9 cellular contexts compared by ENCODE assay signal in genomic region chr15:90666135-90666909, GRCh38. TPM values are rescaled to one million over a fixed set of nuclear protein-coding genes. Genes with fewer than 3 reads are reported as not detected.
DNase-seq lines count a peak whose midpoint lies in the region; TF ChIP-seq lines count a peak whose summit lies in the region.
"Had no signal": no experiment of that assay in that cellular context is flagged by ENCODE, and none has a peak within 500 bp of the region (broad histone marks: within the 10 kb centered on the region; RNA-seq: fewer than 3 reads in every experiment).

No MANE protein-coding gene starts in this region.

- peak overlapping the region; percentile 75 for H3K27ac ChIP-seq in KOPT-K1 (ENCODE audit: low read depth, low read length, poor library complexity, severe bottlenecking)
- H3K27ac ChIP-seq in colonic mucosa: peak overlapping the region; percentile 79
- peak overlapping the region; percentile 66 for H3K27ac ChIP-seq in osteoblast (ENCODE audit: low read depth, low read length)

- intact Hi-C loops in CD14-positive monocyte (cut with micrococcal nuclease) (loop anchor here in 1 of 2 donors (5.0 kb wide), 1 partner anchor 36 kb away; no protein-coding TSS in a partner anchor), colonic mucosa (cut with DNase I) (no loop called here)

- peaks cover 0 to 3% of the 10 kb centered on the region in 2 donors for H3K36me3 Mint-ChIP-seq in CD14-positive monocyte

- H3K4me1 ChIP-seq in colonic mucosa (no peaks in the 10 kb centered on the region), osteoblast (ENCODE audit: insufficient read depth, low read length) (peaks cover 22% of the 10 kb centered on the region)

- no peaks in the 10 kb centered on the region for H3K36me3 ChIP-seq in KOPT-K1 (ENCODE audit: insufficient read depth, low read length)
- H3K36me3 ChIP-seq in colonic mucosa: no peaks in the 10 kb centered on the region
- no peaks in the 10 kb centered on the region for H3K36me3 ChIP-seq in osteoblast (ENCODE audit: insufficient read depth, low read length)

- peaks cover 28% of the 10 kb centered on the region for H3K4me1 Mint-ChIP-seq in CD14-positive monocyte

- H3K9me3 Mint-ChIP-seq in CD14-positive monocyte: peaks cover 0 to 2% (median 0%) of the 10 kb centered on the region in 7 donors

- DNase-seq in CD14-positive monocyte (ENCODE audit: low spot score): no peak
- DNase-seq in colonic mucosa: no peak
- no peak for DNase-seq in osteoblast (ENCODE audit: insufficient read length, low spot score, missing footprints)
- DNase-seq in DMS79 (lab: John Stamatoyannopoulos, UW): no peak
- DNase-seq in NCI-H82 treated with DMSO at 0.1 percent for 48 hours (lab: John Stamatoyannopoulos, UW; ENCODE audit: unreplicated experiment): no peak
- DNase-seq in SKM-1 treated with dmso at 0.1 percent for 144 hours (lab: John Stamatoyannopoulos, UW; ENCODE audit: unreplicated experiment): no peak
- DNase-seq in NCI-H345 treated with DMSO at 0.1 percent for 48 hours (lab: John Stamatoyannopoulos, UW; ENCODE audit: unreplicated experiment): no peak
- DNase-seq: activated gamma-delta T cell had no signal

- TF ChIP-seq CTCF in CD14-positive monocyte (IDR thresholded peaks at IDR 0.05) (no peak), colonic mucosa (IDR thresholded peaks at IDR 0.05) (no peak), osteoblast (IDR thresholded peaks at IDR 0.05; ENCODE audit: extremely low read depth, low read depth, low read length) (no peak)

- peaks cover 2 to 8% (median 2%) of the 10 kb centered on the region in 3 donors for H3K27me3 Mint-ChIP-seq in CD14-positive monocyte (ENCODE audit: low read depth in 3 of 3)

- no peaks in the 10 kb centered on the region for H4K20me1 ChIP-seq in osteoblast (ENCODE audit: insufficient read depth, low read length)

- H3K79me2 ChIP-seq in osteoblast (ENCODE audit: insufficient read depth, low read length): peaks cover 6% of the 10 kb centered on the region

- H3K9me3 ChIP-seq in KOPT-K1 (ENCODE audit: insufficient read depth, low read length, poor library complexity, severe bottlenecking) (no peaks in the 10 kb centered on the region), colonic mucosa (no peaks in the 10 kb centered on the region), osteoblast (ENCODE audit: low read depth, low read length) (no peaks in the 10 kb centered on the region)

- peak overlapping the region; percentile 89 for H2AFZ ChIP-seq in osteoblast (ENCODE audit: low read length)

- peak overlapping the region in 5 of 7 donors; percentile 72 to 89 (median 87) for H3K27ac Mint-ChIP-seq in CD14-positive monocyte

- peak overlapping the region; percentile 83 for H3K4me2 ChIP-seq in osteoblast (ENCODE audit: insufficient read depth, low read length)

- H3K27me3 ChIP-seq in colonic mucosa (no peaks in the 10 kb centered on the region), osteoblast (ENCODE audit: insufficient read depth, low read length) (no peaks in the 10 kb centered on the region)

- peak overlapping the region; percentile 78 for H3K4me3 ChIP-seq in colonic mucosa
- peak overlapping the region; percentile 83 for H3K4me3 ChIP-seq in osteoblast (ENCODE audit: insufficient read depth, low read length)

- peak overlapping the region in 1 of 2 donors; percentile 79 for H3K9ac ChIP-seq in colonic mucosa (ENCODE audit: low read depth in 2 of 2, low read length in 2 of 2)

- peak overlapping the region; percentile 86 to 92 for H3K4me3 Mint-ChIP-seq in CD14-positive monocyte

RNA-seq across cellular contexts. Expression of gene BLM, which starts 50.8 kb away (rescaled TPM):
- 1 to 10 TPM in 1 of 2 donors, under 1 TPM in 1; 0.69 to 2.3 TPM for polyA plus RNA-seq in CD14-positive monocyte
- total RNA-seq in colonic mucosa (10 to 100 TPM in 1 of 2 donors, 1 to 10 TPM in 1; 3.3 to 16.7 TPM), osteoblast (1.4 and 1.5 TPM in 2 replicates)
